Comparison of ENCODE assay signal across 24 cellular contexts in genomic region chr9:81391457-81391825, GRCh38.
DNase-seq lines count a peak whose midpoint lies in the region; ATAC-seq, FAIRE-seq and TF ChIP-seq lines count a peak whose summit lies in the region.
"Had no signal": no experiment of that assay in that cellular context is flagged by ENCODE, and none has a peak within 500 bp of the region (broad histone marks: within the 10 kb centered on the region; RNA-seq: fewer than 3 reads in every experiment).

No MANE protein-coding gene starts in this region.

- CTCF ChIA-PET in mammary epithelial cell (lab: Charles Lee; ENCODE audit: low non-redundant PET): interaction anchor here (0.5 kb wide), 1 partner anchor 965 kb away, joined by 3 read pairs; no protein-coding TSS in a partner anchor
- CTCF ChIA-PET in endothelial cell of umbilical vein (lab: Charles Lee): no interaction called here

- H3K27ac ChIP-seq in mammary epithelial cell (ENCODE audit: insufficient read depth, low read depth, low read length) (no peak overlapping the region), breast epithelium (no peak overlapping the region), endothelial cell of umbilical vein (ENCODE audit: insufficient read depth, low read depth, low read length) (peak overlapping the region; percentile 100), coronary artery (no peak overlapping the region), ascending aorta (no peak overlapping the region)
- H3K27ac ChIP-seq: KMS-11, Peyer's patch, SK-N-MC had no signal

- no TSS peak for BruUV-seq in mammary epithelial cell (replicated peaks; lab: Mats Ljungman, UMichigan)
- no TSS peak for BruUV-seq in endothelial cell of umbilical vein (replicated peaks; lab: Mats Ljungman, UMichigan)

- H3K4me3 ChIP-seq in mammary epithelial cell (replicated peaks in 1 of 3; ENCODE audit: insufficient read depth in 1 of 3, low read depth in 2 of 3, low read length in 3 of 3): no peak overlapping the region
- no peak overlapping the region for H3K4me3 ChIP-seq in breast epithelium
- no peak overlapping the region for H3K4me3 ChIP-seq in endothelial cell of umbilical vein (replicated peaks in 1 of 3; ENCODE audit: insufficient read depth in 1 of 3, low read depth in 1 of 3, low read length in 3 of 3)
- no peak overlapping the region for H3K4me3 ChIP-seq in coronary artery
- H3K4me3 ChIP-seq in ascending aorta: no peak overlapping the region
- H3K4me3 ChIP-seq: BLaER1, HAP-1, Peyer's patch, SK-N-MC had no signal

- intact Hi-C loops in mammary epithelial cell (cut with micrococcal nuclease): no loop called here
- intact Hi-C loops in breast epithelium (cut with DNase I; ENCODE audit: low total_unique reads): no loop called here
- intact Hi-C loops in endothelial cell of umbilical vein (cut with micrococcal nuclease): loop anchor here (2.0 kb wide), 1 partner anchor 131 kb away; no protein-coding TSS in a partner anchor
- intact Hi-C loops in ascending aorta (cut with DNase I): loop anchor here (10.0 kb wide), 1 partner anchor 307 kb away; no protein-coding TSS in a partner anchor

- DNase-seq in mammary epithelial cell (peak; percentile 47), breast epithelium (ENCODE audit: low spot score in 2 of 2) (no peak), endothelial cell of umbilical vein (ENCODE audit: low read depth, low spot score) (no peak), kidney tubule cell (ENCODE audit: low spot score) (peak; percentile 59), coronary artery (ENCODE audit: low spot score) (no peak), ascending aorta (ENCODE audit: low spot score in 2 of 2) (no peak)
- DNase-seq in activated naive CD4-positive, alpha-beta T cell treated with Interleukin-2 at 50 U/mL for 16 hours: no peak
- DNase-seq: 8988T; CD4-positive, alpha-beta T cell; COR-L47; DMS79; GF-D8; GOT3; MM.1S; NCI-H2227 treated with DMSO at 0.1 percent for 48 hours; NCI-H69; Peyer's patch; SIG-M5 had no signal

- POLR2A ChIA-PET in endothelial cell of umbilical vein (lab: Charles Lee): no interaction called here

- TF ChIP-seq POLR2A in breast epithelium (IDR thresholded peaks at IDR 0.05) (no peak), endothelial cell of umbilical vein (IDR thresholded peaks at IDR 0.05; ENCODE audit: low read depth, low read length) (no peak)

- WGBS in mammary epithelial cell (ENCODE audit: low coverage, missing lambda C conversion rate): 66% methylated on average over 2 of the region's 2 CpGs

- no peaks in the 10 kb centered on the region for H3K9me3 ChIP-seq in mammary epithelial cell (replicated peaks; ENCODE audit: insufficient read depth, low read length)
- no peaks in the 10 kb centered on the region for H3K9me3 ChIP-seq in breast epithelium
- H3K9me3 ChIP-seq in endothelial cell of umbilical vein (replicated peaks; ENCODE audit: control insufficient read depth, insufficient read depth, low read length): no peaks in the 10 kb centered on the region
- H3K9me3 ChIP-seq in ascending aorta: no peaks in the 10 kb centered on the region
- H3K9me3 ChIP-seq: BLaER1, HAP-1, Peyer's patch had no signal

- H3K79me2 ChIP-seq in mammary epithelial cell (ENCODE audit: insufficient read depth, low read length) (no peaks in the 10 kb centered on the region), endothelial cell of umbilical vein (ENCODE audit: control insufficient read depth, insufficient read depth, low read length) (no peaks in the 10 kb centered on the region)

- no peak for FAIRE-seq in endothelial cell of umbilical vein (lab: Jason Lieb, UNC)
- FAIRE-seq: GM12891 had no signal

- in situ Hi-C loops in mammary epithelial cell (cut with MboI; ENCODE audit: low sequenced_read_pairs in 2 of 2): loop anchor here in 1 of 2 donors (25.0 kb wide), 1 partner anchor 254 kb away; no protein-coding TSS in a partner anchor

- H4K20me1 ChIP-seq in mammary epithelial cell (ENCODE audit: insufficient read depth, low read length) (no peaks in the 10 kb centered on the region), endothelial cell of umbilical vein (replicated peaks; ENCODE audit: control insufficient read depth, extremely low read depth, insufficient read depth, low read length) (no peaks in the 10 kb centered on the region)
- H4K20me1 ChIP-seq: BLaER1 had no signal

- H2AFZ ChIP-seq in mammary epithelial cell (ENCODE audit: low read depth, low read length): no peak overlapping the region
- H2AFZ ChIP-seq in endothelial cell of umbilical vein (ENCODE audit: low read depth, low read length): no peak overlapping the region

- dilution Hi-C loops in mammary epithelial cell (cut with HindIII; ENCODE audit: low sequenced_read_pairs): no loop called here
- dilution Hi-C loops in endothelial cell of umbilical vein (cut with MboI; ENCODE audit: extremely low pct_ligation_motif_present, low sequenced_read_pairs): no loop called here

- H3K9ac ChIP-seq in mammary epithelial cell (ENCODE audit: insufficient read depth, low read length): no peak overlapping the region
- no peak overlapping the region for H3K9ac ChIP-seq in endothelial cell of umbilical vein (replicated peaks; ENCODE audit: extremely low read depth, insufficient read depth, low read length)
- H3K9ac ChIP-seq: BLaER1, KMS-11 had no signal

- H3K27me3 ChIP-seq in mammary epithelial cell (ENCODE audit: insufficient read depth, low read length) (no peaks in the 10 kb centered on the region), breast epithelium (no peaks in the 10 kb centered on the region), endothelial cell of umbilical vein (ENCODE audit: control insufficient read depth in 2 of 2, insufficient read depth in 2 of 2, low read length in 2 of 2) (no peaks in the 10 kb centered on the region), ascending aorta (no peaks in the 10 kb centered on the region)
- H3K27me3 ChIP-seq: BLaER1, Peyer's patch had no signal

- H3K9me1 ChIP-seq in endothelial cell of umbilical vein (replicated peaks; ENCODE audit: control insufficient read depth, extremely low read depth, insufficient read depth, low read length): no peaks in the 10 kb centered on the region

- H3K36me3 ChIP-seq in mammary epithelial cell (ENCODE audit: insufficient read depth, low read length) (no peaks in the 10 kb centered on the region), breast epithelium (no peaks in the 10 kb centered on the region), endothelial cell of umbilical vein (ENCODE audit: control insufficient read depth in 2 of 2, extremely low read depth in 1 of 2, insufficient read depth in 2 of 2, low read length in 2 of 2) (no peaks in the 10 kb centered on the region), ascending aorta (no peaks in the 10 kb centered on the region)
- H3K36me3 ChIP-seq: BLaER1, HAP-1, Peyer's patch had no signal

- H3K4me1 ChIP-seq in mammary epithelial cell (ENCODE audit: insufficient read depth, low read length): peaks cover 34% of the 10 kb centered on the region
- H3K4me1 ChIP-seq in breast epithelium: peaks cover 5 to 7% of the 10 kb centered on the region in 2 donors
- peaks cover 31% of the 10 kb centered on the region for H3K4me1 ChIP-seq in endothelial cell of umbilical vein (ENCODE audit: control insufficient read depth, extremely low read depth, insufficient read depth, low read length)
- H3K4me1 ChIP-seq in ascending aorta: no peaks in the 10 kb centered on the region
- H3K4me1 ChIP-seq: HAP-1, Peyer's patch had no signal

- H3K4me2 ChIP-seq in mammary epithelial cell (ENCODE audit: insufficient read depth, low read depth, low read length): no peak overlapping the region
- no peak overlapping the region for H3K4me2 ChIP-seq in endothelial cell of umbilical vein (ENCODE audit: insufficient read depth, low read length)
- H3K4me2 ChIP-seq: BLaER1, KMS-11 had no signal

- ATAC-seq in HG03196 (IDR thresholded peaks at IDR 0.05; ENCODE audit: unreplicated experiment): no peak

- no peak for TF ChIP-seq CTCF in mammary epithelial cell (conservative IDR thresholded peaks at IDR 0.05 in 1 of 2, IDR thresholded peaks at IDR 0.05 in 1 of 2; ENCODE audit: extremely low read depth in 1 of 2, insufficient read depth in 1 of 2, low read depth in 1 of 2, low read length in 2 of 2)
- TF ChIP-seq CTCF in breast epithelium (IDR thresholded peaks at IDR 0.05): no peak
- no peak for TF ChIP-seq CTCF in endothelial cell of umbilical vein (IDR thresholded peaks at IDR 0.05; ENCODE audit: extremely low read depth in 1 of 2, insufficient read depth in 1 of 2, low read depth in 1 of 2, low read length in 2 of 2)
- no peak for TF ChIP-seq CTCF in coronary artery (IDR thresholded peaks at IDR 0.05)
- TF ChIP-seq CTCF in ascending aorta (IDR thresholded peaks at IDR 0.05): no peak

TF ChIP-seq in endothelial cell of umbilical vein, 7 proteins besides CTCF, POLR2A, EP300 and RAD21:
- TF ChIP-seq, protein P1, sequence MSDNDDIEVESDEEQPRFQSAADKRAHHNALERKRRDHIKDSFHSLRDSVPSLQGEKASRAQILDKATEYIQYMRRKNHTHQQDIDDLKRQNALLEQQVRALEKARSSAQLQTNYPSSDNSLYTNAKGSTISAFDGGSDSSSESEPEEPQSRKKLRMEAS (IDR thresholded peaks at IDR 0.05; ENCODE audit: insufficient read depth, insufficient read length): no peak
- no peak for TF ChIP-seq POLR2AphosphoS5 (IDR thresholded peaks at IDR 0.05; ENCODE audit: insufficient read depth, low read depth, low read length)
- TF ChIP-seq MYC (IDR thresholded peaks at IDR 0.05; ENCODE audit: low read depth, low read length): no peak
- no peak for TF ChIP-seq GATA2 (IDR thresholded peaks at IDR 0.05; ENCODE audit: insufficient read depth, insufficient read length, low read depth, low read length)
- no peak for TF ChIP-seq FOS (IDR thresholded peaks at IDR 0.05; ENCODE audit: borderline replicate concordance, insufficient read depth, low read length)
- TF ChIP-seq EZH2 (IDR thresholded peaks at IDR 0.05; ENCODE audit: borderline replicate concordance, low read depth, low read length, severe bottlenecking): no peak
- no peak for TF ChIP-seq JUN (IDR thresholded peaks at IDR 0.05; ENCODE audit: borderline replicate concordance, insufficient read depth, insufficient read length, low read depth)
TF ChIP-seq in endothelial cell of umbilical vein: peak in this region for 0.

Comparison
In these comparisons a context has a peak if more than half of its experiments do, and no peak if none do; other contexts are left out.
1. DNase-seq: peak in mammary epithelial cell (single experiment) and kidney tubule cell (single experiment); none in breast epithelium (0 of 2), endothelial cell of umbilical vein (single experiment), coronary artery (single experiment), ascending aorta (0 of 2) and activated naive CD4-positive, alpha-beta T cell treated with Interleukin-2 at 50 U/mL for 16 hours (single experiment).
2. intact Hi-C loops: an anchor here in endothelial cell of umbilical vein (2.0 kb wide) and ascending aorta (10.0 kb wide); none called in mammary epithelial cell and breast epithelium.